Comparison of ENCODE assay signal across 20 cellular contexts in genomic region chr3:111496894-111497559, GRCh38. TPM values are rescaled to one million over a fixed set of nuclear protein-coding genes. Genes with fewer than 3 reads are reported as not detected.
DNase-seq lines count a peak whose midpoint lies in the region; ATAC-seq, FAIRE-seq and TF ChIP-seq lines count a peak whose summit lies in the region.
"Had no signal": no experiment of that assay in that cellular context is flagged by ENCODE, and none has a peak within 500 bp of the region (broad histone marks: within the 10 kb centered on the region; RNA-seq: fewer than 3 reads in every experiment).

No MANE protein-coding gene starts in this region.

- H3K4me1 ChIP-seq in GM23338 (ENCODE audit: insufficient read depth), result no peaks in the 10 kb centered on the region
- no peaks in the 10 kb centered on the region for H3K4me1 ChIP-seq in K562 (replicated peaks in 1 of 2; ENCODE audit: control insufficient read depth in 2 of 2, insufficient read depth in 2 of 2, low read length in 2 of 2)

- DNase-seq in GM23338 (ENCODE audit: low spot score), result no peak
- peak; percentile 63 for DNase-seq in NCI-H2227 (lab: John Stamatoyannopoulos, UW; ENCODE audit: unreplicated experiment)
- no peak for DNase-seq in K562 (ENCODE audit: extremely low read depth in 1 of 4, low spot score in 3 of 4)
- DNase-seq in posterior vena cava (ENCODE audit: low spot score), result peak; percentile 73
- DNase-seq in NCI-H2171 (lab: John Stamatoyannopoulos, UW), result no peak
- DNase-seq in DMS53 (lab: John Stamatoyannopoulos, UW), result no peak
- no peak for DNase-seq in AG08396 (ENCODE audit: low spot score)
- DNase-seq: C1 segment of cervical spinal cord, Karpas-422, MM.1S, NCI-H1092, NCI-H1436 treated with DMSO at 0.1 percent for 48 hours, NCI-H2081 treated with DMSO at 0.1 percent for 48 hours, NCI-H345, NCI-H526 had no signal

- no peaks in the 10 kb centered on the region for H4K20me1 ChIP-seq in GM23338 (replicated peaks; ENCODE audit: insufficient read depth)
- H4K20me1 ChIP-seq in K562 (replicated peaks; ENCODE audit: control insufficient read depth, insufficient read depth, low read length), result no peaks in the 10 kb centered on the region

- intact Hi-C loops in K562 (cut with micrococcal nuclease), result no loop called here
- intact Hi-C loops in posterior vena cava (cut with DNase I), result no loop called here

- no peak overlapping the region for H3K4me3 Mint-ChIP-seq in GM23338

- no peaks in the 10 kb centered on the region for H3F3A ChIP-seq in GM23338 (replicated peaks; ENCODE audit: low read depth)

- no peak for TF ChIP-seq POLR2A in K562 (conservative IDR thresholded peaks at IDR 0.05)

- H2AFZ ChIP-seq in GM23338 (peak overlapping the region; percentile 78), K562 (ENCODE audit: low read depth, low read length) (peak overlapping the region; percentile 22; the same call in 1 of the 2 replicates)

- H3K27me3 ChIP-seq in GM23338 (ENCODE audit: insufficient read depth) (no peaks in the 10 kb centered on the region), K562 (ENCODE audit: control insufficient read depth in 2 of 2, insufficient read depth in 2 of 2, low read length in 2 of 2) (no peaks in the 10 kb centered on the region)

- H3K27me3 Mint-ChIP-seq in GM23338 (ENCODE audit: insufficient read depth, low read depth, poor library complexity), result peaks cover 3% of the 10 kb centered on the region

- TF ChIP-seq EP300 in K562 (IDR thresholded peaks at IDR 0.05; ENCODE audit: low read length), result no peak

- H3K9me3 ChIP-seq in K562 (replicated peaks; ENCODE audit: control insufficient read depth, insufficient read depth, low read depth, low read length), result no peaks in the 10 kb centered on the region

- H3K79me2 ChIP-seq in GM23338 (replicated peaks; ENCODE audit: insufficient read depth), result no peaks in the 10 kb centered on the region
- no peaks in the 10 kb centered on the region for H3K79me2 ChIP-seq in K562 (ENCODE audit: control insufficient read depth, insufficient read depth, low read length)

- WGBS in K562 (ENCODE audit: insufficient coverage, low coverage, missing lambda C conversion rate), result 4% methylated on average over 11 of the region's 14 CpGs

- no peak for ATAC-seq in GM23338
- ATAC-seq in K562, result no peak
- ATAC-seq: Right ventricle myocardium inferior had no signal

- H3K4me1 Mint-ChIP-seq in GM23338, result no peaks in the 10 kb centered on the region

- no peak overlapping the region for H3K27ac Mint-ChIP-seq in GM23338

- TF ChIP-seq CTCF in GM23338 (conservative IDR thresholded peaks at IDR 0.05; ENCODE audit: low read depth in 2 of 2) (no peak), K562 (IDR thresholded peaks at IDR 0.05 in 2 of 3, conservative IDR thresholded peaks at IDR 0.05 in 1 of 3; ENCODE audit: insufficient read depth in 2 of 3, low read depth in 1 of 3, low read length in 3 of 3) (no peak)

- H3K9ac ChIP-seq in K562 (ENCODE audit: insufficient read depth in 1 of 2, low read depth in 2 of 2, low read length in 2 of 2), result no peak overlapping the region

- no peaks in the 10 kb centered on the region for H3K36me3 ChIP-seq in GM23338 (ENCODE audit: insufficient read depth)
- no peaks in the 10 kb centered on the region for H3K36me3 ChIP-seq in K562 (ENCODE audit: control insufficient read depth, insufficient read depth, low read length)

- H3K27ac ChIP-seq in GM23338 (ENCODE audit: low read depth) (no peak overlapping the region), K562 (ENCODE audit: extremely low read depth, low read depth, low read length) (peak overlapping the region; percentile 19; the same call in 1 of the 3 replicates)
- H3K27ac ChIP-seq: HL-60 had no signal

- in situ Hi-C loops in K562 (cut with MboI), result loop anchor here (25.0 kb wide), 1 partner anchor 1760 kb away; no protein-coding TSS in a partner anchor

- H3K4me2 ChIP-seq in GM23338 (no peak overlapping the region), K562 (ENCODE audit: insufficient read depth, low read length) (no peak overlapping the region)

- no peaks in the 10 kb centered on the region for H3K9me1 ChIP-seq in K562 (ENCODE audit: control insufficient read depth, insufficient read depth, low read length)

- TF ChIP-seq RAD21 in K562 (CRISPR knock-in tag; conservative IDR thresholded peaks at IDR 0.05 in 1 of 2, IDR thresholded peaks at IDR 0.05 in 1 of 2), result no peak

- no peak for FAIRE-seq in K562 (lab: Jason Lieb, UNC)
- FAIRE-seq: GM12892, GM18507, RCC 7860 had no signal

- no peak overlapping the region for H3K4me3 ChIP-seq in GM23338
- no peak overlapping the region for H3K4me3 ChIP-seq in K562

- H3K36me3 Mint-ChIP-seq in GM23338 (ENCODE audit: low read depth), result no peaks in the 10 kb centered on the region; the same call in 2 of the 3 replicates

- no peaks in the 10 kb centered on the region; the same call in 2 of the 3 replicates for H3K9me3 Mint-ChIP-seq in GM23338

- BruUV-seq in K562 (replicated peaks; lab: Mats Ljungman, UMichigan), result no TSS peak

- H3K9me2 ChIP-seq in GM23338 (ENCODE audit: insufficient read depth), result peaks cover 11% of the 10 kb centered on the region; the same call in 1 of the 2 replicates

- CTCF ChIA-PET in K562 (lab: Yijun Ruan, JAX; ENCODE audit: low intra/inter-chr PET ratio), result no interaction called here

- POLR2A ChIA-PET in K562 (lab: Yijun Ruan, JAX), result interaction anchor here (0.8 kb wide), 1 partner anchor 47 kb away, joined by 4 read pairs; no protein-coding TSS in a partner anchor

TF ChIP-seq in K562, 482 proteins besides CTCF, POLR2A, EP300 and RAD21 (continues in another document):
- TF ChIP-seq HEY1 (CRISPR knock-in tag; IDR thresholded peaks at IDR 0.05; ENCODE audit: borderline replicate concordance) (no peak), ZNF133 (CRISPR knock-in tag; IDR thresholded peaks at IDR 0.05) (no peak), GATAD2B (IDR thresholded peaks at IDR 0.05; ENCODE audit: borderline replicate concordance) (no peak), ZBTB17 (CRISPR knock-in tag; IDR thresholded peaks at IDR 0.05) (peak; percentile 71), ZBTB9 (CRISPR knock-in tag; IDR thresholded peaks at IDR 0.05) (peak; percentile 74; the same call in 1 of the 2 replicates), ZNF668 (CRISPR knock-in tag; IDR thresholded peaks at IDR 0.05) (no peak), ETV1 (tag; conservative IDR thresholded peaks at IDR 0.05; ENCODE audit: low read depth) (no peak), MEIS2 (IDR thresholded peaks at IDR 0.05; ENCODE audit: partially characterized antibody) (no peak), ATF1 (CRISPR knock-in tag; IDR thresholded peaks at IDR 0.05) (no peak), ATF1 (tag; IDR thresholded peaks at IDR 0.05) (no peak), DMBX1 (CRISPR knock-in tag; IDR thresholded peaks at IDR 0.05; ENCODE audit: borderline replicate concordance) (peak; percentile 89), KDM1A (IDR thresholded peaks at IDR 0.05) (no peak), YY1 (IDR thresholded peaks at IDR 0.05; ENCODE audit: borderline replicate concordance in 1 of 3, control insufficient read depth in 1 of 3, extremely low read depth in 1 of 3, insufficient read depth in 3 of 3, insufficient read length in 1 of 3, insufficient replicate concordance in 2 of 3, low read depth in 1 of 3, low read length in 2 of 3) (peak in 1 of 3 experiments; percentile 33), THAP7 (CRISPR knock-in tag; IDR thresholded peaks at IDR 0.05) (peak; percentile 65; the same call in 1 of the 2 replicates), NFYB (IDR thresholded peaks at IDR 0.05; ENCODE audit: extremely low read depth, insufficient read length) (no peak), RBM34 (IDR thresholded peaks at IDR 0.05; ENCODE audit: borderline replicate concordance, insufficient read depth, low read length) (no peak), MAZ (CRISPR knock-in tag; conservative IDR thresholded peaks at IDR 0.05 in 1 of 2, IDR thresholded peaks at IDR 0.05 in 1 of 2) (peak in 1 of 2 experiments; percentile 45; a peak in 1 of 4 replicates)

RNA-seq across cellular contexts. Expression of gene CD96, which starts 45.0 kb away (rescaled TPM):
- not detected in 2 replicates for total RNA-seq in GM23338 (2014; rRNA removed; shearing (Covaris generic))
- polyA plus RNA-seq in GM23338 (2016; fragmentation: Nextera tagmentation; extraction: Ambion mirVana), result 0.09 and 0.91 TPM in 2 replicates
- total RNA-seq in K562 (2011; cell fraction: chromatin; rRNA removed; ENCODE audit: low replicate concordance), result 6.3 and 6.9 TPM in 2 replicates
- total RNA-seq in K562 (2011; cell fraction: nucleolus; rRNA removed), result 2.8 and 4.1 TPM in 2 replicates
- 4.9 and 6.7 TPM in 2 replicates for total RNA-seq in K562 (2011; cell fraction: nucleoplasm; rRNA removed)
- total RNA-seq in K562 (2014; rRNA removed), result 0.29 and 0.54 TPM in 2 replicates
- 1.2 and 1.5 TPM in 2 replicates for total RNA-seq in K562 (2014; rRNA removed; fragmentation: Illumina TruSeq; extraction: Trizol)
- 0.65 and 1.0 TPM in 2 replicates for total RNA-seq in K562 (2015; rRNA removed; fragmentation: Illumina TruSeq; extraction: Trizol)
- 0.78 and 1.6 TPM in 2 replicates for total RNA-seq in K562 (2021)
- polyA plus RNA-seq in K562 (2011; rRNA removed), result 5.7 and 7.7 TPM in 2 replicates
- polyA plus RNA-seq in K562 (2011; cell fraction: cytosol; rRNA removed), result 1.6 and 4.6 TPM in 2 replicates
- 2.0 and 4.5 TPM in 2 replicates for polyA plus RNA-seq in K562 (2011; cell fraction: nucleus; rRNA removed)
- polyA plus RNA-seq in K562 (2012), result 1.7 and 5.1 TPM in 2 replicates
- 1.2 and 1.5 TPM in 2 replicates for polyA plus RNA-seq in K562 (2014; fragmentation: Illumina TruSeq; extraction: Trizol)
- polyA plus RNA-seq in K562 (2014; fragmentation: Nextera tagmentation; extraction: Ambion mirVana), result 1 to 10 TPM; 2.6 to 3.3 TPM
- polyA plus RNA-seq in K562 (2014; rRNA removed), result 0.32 and 0.50 TPM in 2 replicates
- polyA minus RNA-seq in K562 (2011; rRNA and poly(A)+ RNA removed), result 3.6 and 7.9 TPM in 2 replicates
- polyA minus RNA-seq in K562 (2011; cell fraction: cytosol; rRNA and poly(A)+ RNA removed), result 0.38 and 2.2 TPM in 2 replicates
- polyA minus RNA-seq in K562 (2011; cell fraction: nucleus; rRNA and poly(A)+ RNA removed), result 3.5 and 10.0 TPM in 2 replicates
- 1 to 10 TPM; 1.1 to 2.5 TPM for total RNA-seq in posterior vena cava

Comparison
In these comparisons a context has a peak if more than half of its experiments do, and no peak if none do; other contexts are left out.
1. DNase-seq: peak in NCI-H2227 (single experiment) and posterior vena cava (single experiment); none in GM23338 (single experiment), K562 (0 of 4), NCI-H2171 (single experiment), DMS53 (single experiment) and AG08396 (single experiment).